In genomic region chr10:11364241-11364640, GRCh38 we compare ENCODE assay signal across 19 cellular contexts.
DNase-seq lines count a peak whose midpoint lies in the region; ATAC-seq and TF ChIP-seq lines count a peak whose summit lies in the region.
"Had no signal": no experiment of that assay in that cellular context is flagged by ENCODE, and none has a peak within 500 bp of the region (broad histone marks: within the 10 kb centered on the region; RNA-seq: fewer than 3 reads in every experiment).

No MANE protein-coding gene starts in this region.

- no peaks in the 10 kb centered on the region for H3K4me1 ChIP-seq in SK-N-SH (ENCODE audit: control insufficient read depth in 1 of 2, insufficient read depth in 2 of 2, low read depth in 1 of 2, low read length in 1 of 2)
- H3K4me1 ChIP-seq in mesendoderm (ENCODE audit: control insufficient read depth, low read depth, low read length), result no peaks in the 10 kb centered on the region
- H3K4me1 ChIP-seq in trophoblast cell (ENCODE audit: control insufficient read depth in 1 of 2, insufficient read depth in 2 of 2, low read length in 2 of 2), result peaks cover 2 to 8% of the 10 kb centered on the region in 2 experiments
- H3K4me1 ChIP-seq: A549 had no signal

- DNase-seq in SK-N-SH, result peak; percentile 45
- DNase-seq in ELF-1 (ENCODE audit: low read depth, low spot score), result peak; percentile 59
- DNase-seq in mesendoderm, result peak; percentile 91
- no peak for DNase-seq in trophoblast cell
- DNase-seq in NCI-H2107 treated with DMSO at 0.1 percent for 48 hours (lab: John Stamatoyannopoulos, UW; ENCODE audit: unreplicated experiment), result no peak
- DNase-seq in activated T-helper 1 cell treated with anti-CD3 and anti-CD28 coated beads, Interleukin-12 subunit alpha, Interleukin-12 subunit beta, Interleukin-2, Interleukin-4 antibody, amounts not matched to agents 30 ng/mL and 10 ng/mL and 1 ng/mL, durations not matched to agents 14 hours and 24 hours and 36 hours (ENCODE audit: low spot score), result no peak
- DNase-seq: AML-193; Calu3; CD4-positive, alpha-beta T cell; CD8-positive, alpha-beta T cell; DMS79 treated with DMSO at 0.1 percent for 48 hours; GDM1 had no signal

- no peaks in the 10 kb centered on the region for H3K27me3 ChIP-seq in SK-N-SH (ENCODE audit: insufficient read depth)
- H3K27me3 ChIP-seq in mesendoderm (ENCODE audit: insufficient read depth, low read length, poor library complexity), result no peaks in the 10 kb centered on the region
- H3K27me3 ChIP-seq in trophoblast cell (ENCODE audit: insufficient read depth, low read length), result no peaks in the 10 kb centered on the region
- H3K27me3 ChIP-seq: BLaER1 treated with 17β-estradiol and CSF1 and Interleukin-3, amounts not matched to agents 10 nM and 100 nM had no signal

- no peak overlapping the region for H3K27ac Mint-ChIP-seq in activated T-helper 1 cell treated with anti-CD3 and anti-CD28 coated beads, Interleukin-12 subunit alpha, Interleukin-12 subunit beta, Interleukin-2, Interleukin-4 antibody, amounts not matched to agents 30 ng/mL and 10 ng/mL and 1 ng/mL, durations not matched to agents 14 hours and 24 hours and 36 hours
- H3K27ac Mint-ChIP-seq: B cell; CD4-positive, alpha-beta T cell; CD8-positive, alpha-beta T cell had no signal

- H3K27ac ChIP-seq in SK-N-SH (ENCODE audit: low read depth in 2 of 2, low read length in 1 of 2) (no peak overlapping the region), mesendoderm (ENCODE audit: low read depth, low read length) (no peak overlapping the region), trophoblast cell (ENCODE audit: low read depth, low read length) (peak overlapping the region; percentile 70)
- H3K27ac ChIP-seq: 22Rv1; A549; BLaER1 treated with 17β-estradiol and CSF1 and Interleukin-3, amounts not matched to agents 10 nM and 100 nM; C4-2B had no signal

- no peak overlapping the region for H2BK12ac ChIP-seq in trophoblast cell (ENCODE audit: low read length)

- CTCF ChIA-PET in SK-N-SH (lab: Yijun Ruan, JAX), result no interaction called here

- H3K4ac ChIP-seq in mesendoderm (ENCODE audit: low read depth, low read length), result no peak overlapping the region
- H3K4ac ChIP-seq in trophoblast cell (ENCODE audit: low read depth, low read length), result no peak overlapping the region

- H4K8ac ChIP-seq in mesendoderm (ENCODE audit: low read depth, low read length) (no peak overlapping the region), trophoblast cell (ENCODE audit: low read depth, low read length) (no peak overlapping the region)

- H3K56ac ChIP-seq in mesendoderm (ENCODE audit: low read length), result no peak overlapping the region

- H4K12ac ChIP-seq in trophoblast cell (ENCODE audit: low read depth, low read length), result no peak overlapping the region

- ATAC-seq in SK-N-SH treated with all-trans-retinoic acid at 6 μM for 48 hours, result no peak
- ATAC-seq: A549; CD8-positive, alpha-beta T cell; GM12878 had no signal

- no peak for TF ChIP-seq CTCF in SK-N-SH (IDR thresholded peaks at IDR 0.05)

- no peaks in the 10 kb centered on the region for H3K36me3 ChIP-seq in SK-N-SH (replicated peaks in 1 of 2; ENCODE audit: control insufficient read depth in 1 of 2, insufficient read depth in 2 of 2, low read length in 1 of 2)
- H3K36me3 ChIP-seq in mesendoderm (ENCODE audit: control insufficient read depth, insufficient read depth, low read length), result no peaks in the 10 kb centered on the region
- no peaks in the 10 kb centered on the region for H3K36me3 ChIP-seq in trophoblast cell (ENCODE audit: control insufficient read depth in 1 of 2, insufficient read depth in 2 of 2, low read length in 2 of 2)
- H3K36me3 ChIP-seq: BLaER1 treated with 17β-estradiol and CSF1 and Interleukin-3, amounts not matched to agents 10 nM and 100 nM had no signal

- no peak for TF ChIP-seq EP300 in SK-N-SH (IDR thresholded peaks at IDR 0.05; ENCODE audit: borderline replicate concordance in 1 of 2, low read depth in 1 of 2, low read length in 1 of 2)

- H3K36me3 Mint-ChIP-seq in activated T-helper 1 cell treated with anti-CD3 and anti-CD28 coated beads, Interleukin-12 subunit alpha, Interleukin-12 subunit beta, Interleukin-2, Interleukin-4 antibody, amounts not matched to agents 30 ng/mL and 10 ng/mL and 1 ng/mL, durations not matched to agents 14 hours and 24 hours and 36 hours (ENCODE audit: low read depth), result no peaks in the 10 kb centered on the region
- H3K36me3 Mint-ChIP-seq: CD8-positive, alpha-beta T cell had no signal

- H3K4me3 Mint-ChIP-seq in activated T-helper 1 cell treated with anti-CD3 and anti-CD28 coated beads, Interleukin-12 subunit alpha, Interleukin-12 subunit beta, Interleukin-2, Interleukin-4 antibody, amounts not matched to agents 30 ng/mL and 10 ng/mL and 1 ng/mL, durations not matched to agents 14 hours and 24 hours and 36 hours, result no peak overlapping the region
- H3K4me3 Mint-ChIP-seq: B cell; CD4-positive, alpha-beta T cell; CD8-positive, alpha-beta T cell had no signal

- H2BK15ac ChIP-seq in mesendoderm (replicated peaks; ENCODE audit: low read depth), result no peak overlapping the region

- POLR2A ChIA-PET in SK-N-SH (lab: Yijun Ruan, JAX), result no interaction called here

- no peaks in the 10 kb centered on the region for H3K9me2 ChIP-seq in SK-N-SH

- no peak overlapping the region for H2BK120ac ChIP-seq in mesendoderm (ENCODE audit: low read depth, low read length)
- no peak overlapping the region for H2BK120ac ChIP-seq in trophoblast cell (ENCODE audit: insufficient read depth, low read length, poor library complexity)

- intact Hi-C loops in activated T-helper 1 cell treated with anti-CD3 and anti-CD28 coated beads, Interleukin-12 subunit alpha, Interleukin-12 subunit beta, Interleukin-2, Interleukin-4 antibody, amounts not matched to agents 30 ng/mL and 10 ng/mL and 1 ng/mL, durations not matched to agents 14 hours and 24 hours and 36 hours (cut with micrococcal nuclease), result no loop called here

- H3K9me3 Mint-ChIP-seq in activated T-helper 1 cell treated with anti-CD3 and anti-CD28 coated beads, Interleukin-12 subunit alpha, Interleukin-12 subunit beta, Interleukin-2, Interleukin-4 antibody, amounts not matched to agents 30 ng/mL and 10 ng/mL and 1 ng/mL, durations not matched to agents 14 hours and 24 hours and 36 hours, result peaks cover 5% of the 10 kb centered on the region
- H3K9me3 Mint-ChIP-seq: CD8-positive, alpha-beta T cell had no signal

- no peak overlapping the region for H3K23ac ChIP-seq in mesendoderm (ENCODE audit: low read length)
- no peak overlapping the region for H3K23ac ChIP-seq in trophoblast cell (ENCODE audit: low read length)

- H3F3A ChIP-seq in SK-N-SH (replicated peaks; ENCODE audit: insufficient read depth), result no peaks in the 10 kb centered on the region

- H3K4me2 ChIP-seq in SK-N-SH (no peak overlapping the region), mesendoderm (ENCODE audit: low read length) (no peak overlapping the region), trophoblast cell (ENCODE audit: low read length) (no peak overlapping the region)
- H3K4me2 ChIP-seq: A549; BLaER1 treated with 17β-estradiol and CSF1 and Interleukin-3, amounts not matched to agents 10 nM and 100 nM had no signal

- no peaks in the 10 kb centered on the region for H3K79me2 ChIP-seq in SK-N-SH (ENCODE audit: insufficient read depth)
- H3K79me2 ChIP-seq in mesendoderm (ENCODE audit: control insufficient read depth, insufficient read depth, low read length), result no peaks in the 10 kb centered on the region
- H3K79me2 ChIP-seq in trophoblast cell (ENCODE audit: control insufficient read depth, insufficient read depth, low read length, poor library complexity), result no peaks in the 10 kb centered on the region

- H4K5ac ChIP-seq in mesendoderm (ENCODE audit: low read length), result no peak overlapping the region

- H3K18ac ChIP-seq in mesendoderm (ENCODE audit: low read length) (no peak overlapping the region), trophoblast cell (ENCODE audit: low read length) (no peak overlapping the region)

- no peaks in the 10 kb centered on the region for H4K20me1 ChIP-seq in SK-N-SH (ENCODE audit: insufficient read depth)
- H4K20me1 ChIP-seq: BLaER1 treated with 17β-estradiol and CSF1 and Interleukin-3, amounts not matched to agents 10 nM and 100 nM had no signal

- 39% methylated on average over 1 of the region's 1 CpG for WGBS in SK-N-SH (ENCODE audit: low lambda C conversion rate)
- WGBS in mesendoderm (ENCODE audit: extremely low coverage, insufficient coverage, low lambda C conversion rate), result no CpG with 5 or more reads among the region's 1 CpG
- WGBS in trophoblast cell (ENCODE audit: extremely low coverage, insufficient coverage, insufficient read length), result no CpG with 5 or more reads among the region's 1 CpG

- H3K9me3 ChIP-seq in SK-N-SH (no peaks in the 10 kb centered on the region), trophoblast cell (ENCODE audit: insufficient read depth, low read depth, low read length) (peaks cover 12% of the 10 kb centered on the region)
- H3K9me3 ChIP-seq: A549 had no signal

- no peak overlapping the region for H2AK5ac ChIP-seq in mesendoderm (ENCODE audit: low read length)
- H2AK5ac ChIP-seq in trophoblast cell (ENCODE audit: low read length), result no peak overlapping the region

- H3K14ac ChIP-seq in trophoblast cell (ENCODE audit: low read length), result no peak overlapping the region

- H3K27me3 Mint-ChIP-seq in activated T-helper 1 cell treated with anti-CD3 and anti-CD28 coated beads, Interleukin-12 subunit alpha, Interleukin-12 subunit beta, Interleukin-2, Interleukin-4 antibody, amounts not matched to agents 30 ng/mL and 10 ng/mL and 1 ng/mL, durations not matched to agents 14 hours and 24 hours and 36 hours (ENCODE audit: insufficient read depth), result peaks cover under 1% of the 10 kb centered on the region
- H3K27me3 Mint-ChIP-seq: B cell; CD4-positive, alpha-beta T cell had no signal

- H4K91ac ChIP-seq in trophoblast cell (ENCODE audit: low read depth, low read length), result no peak overlapping the region

- H3K4me1 Mint-ChIP-seq in activated T-helper 1 cell treated with anti-CD3 and anti-CD28 coated beads, Interleukin-12 subunit alpha, Interleukin-12 subunit beta, Interleukin-2, Interleukin-4 antibody, amounts not matched to agents 30 ng/mL and 10 ng/mL and 1 ng/mL, durations not matched to agents 14 hours and 24 hours and 36 hours (ENCODE audit: low read depth), result peaks cover 10% of the 10 kb centered on the region

- H2AFZ ChIP-seq in SK-N-SH (ENCODE audit: low read depth) (no peak overlapping the region), trophoblast cell (ENCODE audit: insufficient read depth, low read length, poor library complexity) (no peak overlapping the region)

- H3K9ac ChIP-seq in SK-N-SH (no peak overlapping the region), mesendoderm (ENCODE audit: low read length) (no peak overlapping the region), trophoblast cell (ENCODE audit: low read length) (no peak overlapping the region)
- H3K9ac ChIP-seq: BLaER1 treated with 17β-estradiol and CSF1 and Interleukin-3, amounts not matched to agents 10 nM and 100 nM had no signal

- H3K4me3 ChIP-seq in SK-N-SH (ENCODE audit: low read depth in 2 of 2, low read length in 1 of 2), result no peak overlapping the region
- H3K4me3 ChIP-seq in mesendoderm (ENCODE audit: low read length), result no peak overlapping the region
- H3K4me3 ChIP-seq in trophoblast cell (ENCODE audit: low read depth, low read length), result no peak overlapping the region
- H3K4me3 ChIP-seq: A549; BLaER1 treated with 17β-estradiol and CSF1 and Interleukin-3, amounts not matched to agents 10 nM and 100 nM; GM12878 had no signal

- TF ChIP-seq RAD21 in SK-N-SH (IDR thresholded peaks at IDR 0.05; ENCODE audit: low read length), result no peak

- no peak overlapping the region for H2BK5ac ChIP-seq in mesendoderm (ENCODE audit: low read length)
- no peak overlapping the region for H2BK5ac ChIP-seq in trophoblast cell (ENCODE audit: low read depth, low read length, poor library complexity)

- no peaks in the 10 kb centered on the region for H3K79me1 ChIP-seq in mesendoderm (ENCODE audit: low read length)
- peaks cover 11% of the 10 kb centered on the region for H3K79me1 ChIP-seq in trophoblast cell (ENCODE audit: low read length)

Comparison
In these comparisons a context has a peak if more than half of its experiments do, and no peak if none do; other contexts are left out.
1. DNase-seq: peak in SK-N-SH (single experiment), ELF-1 (single experiment) and mesendoderm (single experiment); none in trophoblast cell (0 of 2), NCI-H2107 treated with DMSO at 0.1 percent for 48 hours (single experiment) and activated T-helper 1 cell treated with anti-CD3 and anti-CD28 coated beads, Interleukin-12 subunit alpha, Interleukin-12 subunit beta, Interleukin-2, Interleukin-4 antibody, amounts not matched to agents 30 ng/mL and 10 ng/mL and 1 ng/mL, durations not matched to agents 14 hours and 24 hours and 36 hours (single experiment).